29 cellular contexts compared by ENCODE assay signal in the genomic region with DNA sequence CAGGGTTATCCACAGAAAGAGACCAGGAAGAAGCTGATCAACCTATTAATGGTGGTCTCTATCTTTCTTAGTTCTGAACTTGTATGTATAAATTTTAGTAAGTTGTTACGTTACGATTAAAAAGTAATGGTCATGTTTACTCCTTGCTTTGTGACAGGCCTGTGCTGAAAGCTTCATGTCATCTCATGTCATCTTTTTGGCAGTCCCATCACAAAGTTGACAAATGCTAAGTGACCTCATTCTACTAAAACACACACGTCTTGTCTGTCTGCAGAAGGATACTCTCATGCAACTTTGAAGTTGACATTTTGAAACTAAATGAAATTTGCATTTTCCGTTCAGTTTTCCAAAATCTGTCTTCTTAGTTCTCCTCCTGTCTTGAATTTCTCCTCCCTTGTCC.
"Had no signal": no experiment of that assay in that cellular context is flagged by ENCODE, and none has a peak within 500 bp of the region (broad histone marks: within the 10 kb centered on the region; RNA-seq: fewer than 3 reads in every experiment).

No MANE protein-coding gene starts in this region.

- H3K9me3 ChIP-seq: heart left ventricle, right lobe of liver, stomach, tibial artery, upper lobe of right lung had no signal

- H3K27ac Mint-ChIP-seq: activated CD8-positive, alpha-beta memory T cell treated with anti-CD3 and anti-CD28 coated beads, Interleukin-2, amount 10 ng/mL, durations not matched to agents 7 days and 5 days; activated CD8-positive, alpha-beta T cell treated with anti-CD3 and anti-CD28 coated beads, Interleukin-2, amount 10 ng/mL, durations not matched to agents 7 days and 5 days; stimulated activated naive B cell treated with anti-CD40 and anti-IgM and Interleukin-4, amounts not matched to agents 10 μg/mL and 1 μg/mL and 100 μg/mL, for 72 hours; WTC11 had no signal

- H3K27me3 Mint-ChIP-seq: stimulated activated naive B cell treated with anti-CD40 and anti-IgM and Interleukin-4, amounts not matched to agents 10 μg/mL and 1 μg/mL and 100 μg/mL, for 72 hours had no signal

- H3K36me3 Mint-ChIP-seq: activated naive CD4-positive, alpha-beta T cell treated with anti-CD3 and anti-CD28 coated beads, Interleukin-2, amount 10 ng/mL, durations not matched to agents 7 days and 5 days; immature natural killer cell; stimulated activated naive B cell treated with anti-CD40 and anti-IgM and Interleukin-4, amounts not matched to agents 10 μg/mL and 1 μg/mL and 100 μg/mL, for 72 hours; WTC11 had no signal

- H3K9me3 Mint-ChIP-seq: activated naive CD4-positive, alpha-beta T cell treated with anti-CD3 and anti-CD28 coated beads, Interleukin-2, amount 10 ng/mL, durations not matched to agents 7 days and 5 days; immature natural killer cell; naive B cell; stimulated activated naive B cell treated with anti-CD40 and anti-IgM and Interleukin-4, amounts not matched to agents 10 μg/mL and 1 μg/mL and 100 μg/mL, for 72 hours had no signal

- H3K27me3 ChIP-seq: brain microvascular endothelial cell, dorsolateral prefrontal cortex, heart left ventricle, right lobe of liver, stomach, tibial artery, upper lobe of right lung had no signal

- H3K4me3 ChIP-seq: coronary artery, heart left ventricle, right lobe of liver, skin epidermis, stomach, tibial artery, upper lobe of right lung had no signal

- H3K4me3 Mint-ChIP-seq: activated CD8-positive, alpha-beta memory T cell treated with anti-CD3 and anti-CD28 coated beads, Interleukin-2, amount 10 ng/mL, durations not matched to agents 7 days and 5 days; activated CD8-positive, alpha-beta T cell treated with anti-CD3 and anti-CD28 coated beads, Interleukin-2, amount 10 ng/mL, durations not matched to agents 7 days and 5 days; activated naive CD4-positive, alpha-beta T cell treated with anti-CD3 and anti-CD28 coated beads, Interleukin-2, amount 10 ng/mL, durations not matched to agents 7 days and 5 days; stimulated activated naive B cell treated with anti-CD40 and anti-IgM and Interleukin-4, amounts not matched to agents 10 μg/mL and 1 μg/mL and 100 μg/mL, for 72 hours; WTC11 had no signal

- H3K27ac ChIP-seq: brain microvascular endothelial cell, coronary artery, right lobe of liver, skin epidermis, stomach, tibial artery, upper lobe of right lung had no signal

- DNase-seq: activated CD4-positive, alpha-beta T cell treated with anti-CD3 and anti-CD28 coated beads for 1 hour; activated CD8-positive, alpha-beta memory T cell treated with anti-CD3 and anti-CD28 coated beads, Interleukin-2, amount 10 ng/mL, durations not matched to agents 7 days and 5 days; activated CD8-positive, alpha-beta T cell treated with anti-CD3 and anti-CD28 coated beads, Interleukin-2, amount 10 ng/mL, durations not matched to agents 7 days and 5 days; activated effector memory CD4-positive, alpha-beta T cell treated with anti-CD3 and anti-CD28 coated beads, Interleukin-2, amount 50 U/mL, for 16 hours; activated naive CD4-positive, alpha-beta T cell treated with anti-CD3 and anti-CD28 coated beads, Interleukin-2, amount 10 ng/mL, durations not matched to agents 7 days and 5 days; amniotic stem cell; brain microvascular endothelial cell; dorsolateral prefrontal cortex; effector memory CD4-positive, alpha-beta T cell; erythroblast; heart left ventricle; hypothalamus; immature natural killer cell; kidney; left colon; mammary epithelial cell; naive B cell; posterior cingulate gyrus; right lobe of liver; stimulated activated CD4-positive, alpha-beta T cell treated with anti-CD3 and anti-CD28 coated beads, Interleukin-4, amount 100 ng/mL, for 4 hours; stimulated activated CD8-positive, alpha-beta memory T cell treated with anti-CD3 and anti-CD28 coated beads, Interleukin-4, amount 100 ng/mL, for 48 hours; stimulated activated naive B cell treated with anti-CD40 and anti-IgM and Interleukin-4, amounts not matched to agents 10 μg/mL and 1 μg/mL and 100 μg/mL, for 72 hours; stomach; T-helper 2 cell; tibial artery; upper lobe of right lung had no signal

- H3K36me3 ChIP-seq: brain microvascular endothelial cell, heart left ventricle, right lobe of liver, stomach, tibial artery, upper lobe of right lung had no signal

- ATAC-seq: activated CD8-positive, alpha-beta memory T cell treated with anti-CD3 and anti-CD28 coated beads, Interleukin-2, amount 10 ng/mL, durations not matched to agents 7 days and 5 days; activated CD8-positive, alpha-beta T cell treated with anti-CD3 and anti-CD28 coated beads, Interleukin-2, amount 10 ng/mL, durations not matched to agents 7 days and 5 days; heart left ventricle; left colon; right lobe of liver; stimulated activated naive B cell treated with anti-CD40 and anti-IgM and Interleukin-4, amounts not matched to agents 10 μg/mL and 1 μg/mL and 100 μg/mL, for 72 hours; upper lobe of right lung; WTC11 had no signal
